1 cellular context compared by ENCODE assay signal in the genomic region with DNA sequence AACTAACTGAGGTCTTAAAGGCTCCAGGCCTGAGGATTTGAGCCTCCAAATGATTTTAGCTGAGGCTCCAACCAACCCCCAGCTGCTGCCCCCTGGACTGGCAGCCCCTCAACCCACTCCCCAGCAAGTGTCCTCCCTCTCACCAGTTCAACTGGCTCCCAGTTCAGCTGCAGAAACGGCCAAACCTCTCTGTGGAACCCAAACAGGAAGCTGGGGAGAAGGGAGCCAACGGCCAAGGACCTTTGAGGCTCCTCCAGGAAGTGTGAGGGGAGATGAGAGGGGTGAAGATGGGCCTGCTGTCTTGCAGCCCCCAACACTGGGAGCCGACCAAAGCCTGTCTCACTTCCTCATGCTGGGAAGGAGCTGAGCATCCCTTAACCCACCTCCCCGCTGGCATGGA.
TF ChIP-seq lines count a peak whose summit lies in the region.

No MANE protein-coding gene starts in this region.

TF ChIP-seq in SK-N-SH, 30 proteins besides CTCF, POLR2A, EP300 and RAD21 (continued from another document):
- TF ChIP-seq, protein P1, sequence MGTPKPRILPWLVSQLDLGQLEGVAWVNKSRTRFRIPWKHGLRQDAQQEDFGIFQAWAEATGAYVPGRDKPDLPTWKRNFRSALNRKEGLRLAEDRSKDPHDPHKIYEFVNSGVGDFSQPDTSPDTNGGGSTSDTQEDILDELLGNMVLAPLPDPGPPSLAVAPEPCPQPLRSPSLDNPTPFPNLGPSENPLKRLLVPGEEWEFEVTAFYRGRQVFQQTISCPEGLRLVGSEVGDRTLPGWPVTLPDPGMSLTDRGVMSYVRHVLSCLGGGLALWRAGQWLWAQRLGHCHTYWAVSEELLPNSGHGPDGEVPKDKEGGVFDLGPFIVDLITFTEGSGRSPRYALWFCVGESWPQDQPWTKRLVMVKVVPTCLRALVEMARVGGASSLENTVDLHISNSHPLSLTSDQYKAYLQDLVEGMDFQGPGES (IDR thresholded peaks at IDR 0.05; ENCODE audit: low read depth, low read length): no peak
- TF ChIP-seq YY1 (IDR thresholded peaks at IDR 0.05; ENCODE audit: low read depth) (no peak), SIN3A (IDR thresholded peaks at IDR 0.05; ENCODE audit: borderline replicate concordance, low read depth, low read length) (no peak)
